In genomic region chr1:55049914-55050278, GRCh38 we compare ENCODE assay signal across 2 cellular contexts.
TF ChIP-seq lines count a peak whose summit lies in the region.

No MANE protein-coding gene starts in this region.

TF ChIP-seq in IMR-90, 13 proteins besides CTCF, POLR2A, EP300 and RAD21:
- TF ChIP-seq RFX5 (IDR thresholded peaks at IDR 0.05; ENCODE audit: low read depth, low read length) = no peak
- no peak for TF ChIP-seq MAZ (IDR thresholded peaks at IDR 0.05; ENCODE audit: borderline replicate concordance, low read depth, low read length)
- TF ChIP-seq FOS (IDR thresholded peaks at IDR 0.05; ENCODE audit: low read depth, low read length) = no peak
- TF ChIP-seq RCOR1 (IDR thresholded peaks at IDR 0.05; ENCODE audit: insufficient replicate concordance, low read length) = no peak
- no peak for TF ChIP-seq ELK1 (IDR thresholded peaks at IDR 0.05; ENCODE audit: borderline replicate concordance, low read depth, low read length)
- no peak for TF ChIP-seq USF2 (IDR thresholded peaks at IDR 0.05; ENCODE audit: low read depth, low read length)
- TF ChIP-seq NFE2L2 (IDR thresholded peaks at IDR 0.05; ENCODE audit: low read depth, low read length) = no peak
- TF ChIP-seq CEBPB (IDR thresholded peaks at IDR 0.05; ENCODE audit: low read depth, low read length) = no peak
- no peak for TF ChIP-seq MXI1 (IDR thresholded peaks at IDR 0.05; ENCODE audit: borderline replicate concordance, low read depth, low read length)
- no peak for TF ChIP-seq BHLHE40 (IDR thresholded peaks at IDR 0.05; ENCODE audit: low read depth, low read length)
- TF ChIP-seq CHD1 (IDR thresholded peaks at IDR 0.05; ENCODE audit: low read depth, low read length) = no peak
- no peak for TF ChIP-seq MAFK (IDR thresholded peaks at IDR 0.05; ENCODE audit: low read depth, low read length)
TF ChIP-seq in IMR-90: peak in this region for 0.

TF ChIP-seq in endothelial cell of umbilical vein, 7 proteins besides CTCF, POLR2A, EP300 and RAD21:
- TF ChIP-seq JUN (IDR thresholded peaks at IDR 0.05; ENCODE audit: borderline replicate concordance, insufficient read depth, insufficient read length, low read depth) (no peak), POLR2AphosphoS5 (IDR thresholded peaks at IDR 0.05; ENCODE audit: insufficient read depth, low read depth, low read length) (no peak), MYC (IDR thresholded peaks at IDR 0.05; ENCODE audit: low read depth, low read length) (no peak), FOS (IDR thresholded peaks at IDR 0.05; ENCODE audit: borderline replicate concordance, insufficient read depth, low read length) (no peak), EZH2 (IDR thresholded peaks at IDR 0.05; ENCODE audit: borderline replicate concordance, low read depth, low read length, severe bottlenecking) (no peak), GATA2 (IDR thresholded peaks at IDR 0.05; ENCODE audit: insufficient read depth, insufficient read length, low read depth, low read length) (no peak)
- TF ChIP-seq, protein P1, sequence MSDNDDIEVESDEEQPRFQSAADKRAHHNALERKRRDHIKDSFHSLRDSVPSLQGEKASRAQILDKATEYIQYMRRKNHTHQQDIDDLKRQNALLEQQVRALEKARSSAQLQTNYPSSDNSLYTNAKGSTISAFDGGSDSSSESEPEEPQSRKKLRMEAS (IDR thresholded peaks at IDR 0.05; ENCODE audit: insufficient read depth, insufficient read length) = no peak
